ENCODE assay signal across 16 cellular contexts in the genomic region with DNA sequence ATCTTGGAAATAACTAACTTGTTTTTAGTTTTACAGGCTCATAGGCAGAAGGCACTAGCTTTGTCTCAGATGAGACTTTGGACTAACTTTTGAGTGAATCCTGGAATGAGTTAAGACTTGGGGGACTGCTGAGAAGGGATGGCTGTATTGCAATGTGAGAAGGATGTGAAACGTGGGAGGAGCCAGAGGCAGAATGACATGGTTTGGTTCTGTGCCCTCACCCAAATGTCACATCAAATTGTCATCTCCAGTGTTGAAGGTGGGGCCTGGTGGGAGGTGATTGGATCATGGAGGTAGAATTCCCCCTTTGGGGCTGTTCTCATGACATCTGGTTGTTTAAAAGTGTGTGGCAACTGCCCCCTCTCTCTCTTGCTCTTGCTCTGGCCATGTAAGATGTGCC. TPM values are rescaled to one million over a fixed set of nuclear protein-coding genes. Genes with fewer than 3 reads are reported as not detected.
DNase-seq lines count a peak whose midpoint lies in the region; ATAC-seq, FAIRE-seq and TF ChIP-seq lines count a peak whose summit lies in the region.
"Had no signal": no experiment of that assay in that cellular context is flagged by ENCODE, and none has a peak within 500 bp of the region (broad histone marks: within the 10 kb centered on the region; RNA-seq: fewer than 3 reads in every experiment).

No MANE protein-coding gene starts in this region.

- no peaks in the 10 kb centered on the region for H3K9me3 ChIP-seq in GM12878 (replicated peaks; ENCODE audit: control insufficient read depth, insufficient read depth, low read length)
- H3K9me3 ChIP-seq in mammary epithelial cell (replicated peaks; ENCODE audit: insufficient read depth, low read length) = no peaks in the 10 kb centered on the region
- H3K9me3 ChIP-seq: ascending aorta, Peyer's patch had no signal

- TF ChIP-seq POLR2A in GM12892 (IDR thresholded peaks at IDR 0.05; ENCODE audit: low read depth, low read length) (no peak), GM12878 (IDR thresholded peaks at IDR 0.05; ENCODE audit: low read depth, low read length) (no peak)

- TF ChIP-seq RAD21 in GM12878 (IDR thresholded peaks at IDR 0.05; ENCODE audit: insufficient read depth, low read depth, low read length) = no peak

- H3K4me3 ChIP-seq in GM12878 (no peak overlapping the region), mammary epithelial cell (replicated peaks in 1 of 3; ENCODE audit: insufficient read depth in 1 of 3, low read depth in 2 of 3, low read length in 3 of 3) (no peak overlapping the region)
- H3K4me3 ChIP-seq: ascending aorta, coronary artery, Peyer's patch had no signal

- ATAC-seq in GM19372 (IDR thresholded peaks at IDR 0.05; ENCODE audit: low read depth, unreplicated experiment) (peak; percentile 20), HG02798 (IDR thresholded peaks at IDR 0.05; ENCODE audit: poor library complexity, unreplicated experiment) (peak; percentile 31), GM12878 (peak; percentile 72), HG03460 (IDR thresholded peaks at IDR 0.05; ENCODE audit: unreplicated experiment) (no peak)

- 0% methylated on average over 1 of the region's 1 CpG for WGBS in GM12878 (ENCODE audit: insufficient coverage, insufficient replicate concordance, low lambda C conversion rate, missing lambda C conversion rate)
- 17% methylated on average over 1 of the region's 1 CpG for WGBS in mammary epithelial cell (ENCODE audit: low coverage, missing lambda C conversion rate)

- H3K4me1 ChIP-seq in GM12878 (ENCODE audit: control insufficient read depth, insufficient read depth, low read length) (peaks cover 46% of the 10 kb centered on the region), mammary epithelial cell (ENCODE audit: insufficient read depth, low read length) (no peaks in the 10 kb centered on the region)
- H3K4me1 ChIP-seq: ascending aorta had no signal

- BruUV-seq in GM12878 (replicated peaks; lab: Mats Ljungman, UMichigan) = no TSS peak
- no TSS peak for BruUV-seq in mammary epithelial cell (replicated peaks; lab: Mats Ljungman, UMichigan)

- POLR2A ChIA-PET in GM12878 (lab: Charles Lee) = interaction anchor here (0.7 to 1.7 kb wide), 7 partner anchors 8 to 52 kb away, joined by 3 to 7 read pairs (median 4); a partner anchor contains a TSS

- H2AFZ ChIP-seq in GM12878 (ENCODE audit: control insufficient read depth, low read depth, low read length) (no peak overlapping the region), mammary epithelial cell (ENCODE audit: low read depth, low read length) (no peak overlapping the region)

- CTCF ChIA-PET in GM12878 (lab: Yijun Ruan, JAX) (interaction anchor here (0.5 to 2.1 kb wide), 12 partner anchors 17 to 78 kb away, joined by 3 to 11 read pairs (median 4); a partner anchor contains a TSS), mammary epithelial cell (lab: Charles Lee; ENCODE audit: low non-redundant PET) (no interaction called here)

- H3K4me2 ChIP-seq in GM12878 (ENCODE audit: control insufficient read depth, insufficient read depth) (peak overlapping the region; percentile 40), mammary epithelial cell (ENCODE audit: insufficient read depth, low read depth, low read length) (no peak overlapping the region)

- dilution Hi-C loops in mammary epithelial cell (cut with HindIII; ENCODE audit: low sequenced_read_pairs) = no loop called here

- H3K79me2 ChIP-seq in GM12878 (ENCODE audit: control insufficient read depth, insufficient read depth, low read length) = no peaks in the 10 kb centered on the region
- H3K79me2 ChIP-seq in mammary epithelial cell (ENCODE audit: insufficient read depth, low read length) = no peaks in the 10 kb centered on the region

- RAD21 ChIA-PET in GM12878 (lab: Charles Lee; ENCODE audit: unreplicated experiment) = interaction anchor here (0.6 to 2.3 kb wide), 13 partner anchors 10 to 69 kb away, joined by 3 to 15 read pairs (median 6); no protein-coding TSS in a partner anchor

- no peak for TF ChIP-seq EP300 in GM12878 (IDR thresholded peaks at IDR 0.05; ENCODE audit: borderline replicate concordance in 1 of 2, control insufficient read depth in 1 of 2, low read depth in 2 of 2, low read length in 2 of 2)

- SMC1A ChIA-PET in GM12878 (lab: Charles Lee; ENCODE audit: uncharacterized antibody, unreplicated experiment) = interaction anchor here (0.7 to 5.0 kb wide), 23 partner anchors 10 to 63 kb away, joined by 3 to 32 read pairs (median 8); a partner anchor contains a TSS

- intact Hi-C loops in GM12878 (cut with micrococcal nuclease; ENCODE audit: unreplicated experiment) (no loop called here), mammary epithelial cell (cut with micrococcal nuclease) (no loop called here)

- no peaks in the 10 kb centered on the region for H4K20me1 ChIP-seq in GM12878 (ENCODE audit: control insufficient read depth, insufficient read depth)
- no peaks in the 10 kb centered on the region for H4K20me1 ChIP-seq in mammary epithelial cell (ENCODE audit: insufficient read depth, low read length)

- H3K27me3 ChIP-seq in GM12878 (replicated peaks in 1 of 2; ENCODE audit: control insufficient read depth in 2 of 2, insufficient read depth in 2 of 2, low read length in 1 of 2) (no peaks in the 10 kb centered on the region), mammary epithelial cell (ENCODE audit: insufficient read depth, low read length) (no peaks in the 10 kb centered on the region)
- H3K27me3 ChIP-seq: ascending aorta, Peyer's patch had no signal

- peak; percentile 88 for FAIRE-seq in GM12892 (lab: Jason Lieb, UNC)
- FAIRE-seq in GM12878 (lab: Jason Lieb, UNC) = no peak

- H3K9ac ChIP-seq in GM12878 (ENCODE audit: control insufficient read depth, insufficient read depth, low read length) (no peak overlapping the region), mammary epithelial cell (ENCODE audit: insufficient read depth, low read length) (no peak overlapping the region)

- H3K27ac ChIP-seq in GM12878 (ENCODE audit: control insufficient read depth, insufficient read depth) (peak overlapping the region; percentile 55), mammary epithelial cell (ENCODE audit: insufficient read depth, low read depth, low read length) (no peak overlapping the region)
- H3K27ac ChIP-seq: ascending aorta, coronary artery, WERI-Rb-1 had no signal

- H3K36me3 ChIP-seq in GM12878 (ENCODE audit: control insufficient read depth in 2 of 2, insufficient read depth in 2 of 2, low read length in 1 of 2) = no peaks in the 10 kb centered on the region
- H3K36me3 ChIP-seq in mammary epithelial cell (ENCODE audit: insufficient read depth, low read length) = no peaks in the 10 kb centered on the region
- H3K36me3 ChIP-seq: ascending aorta, Peyer's patch, WERI-Rb-1 had no signal

- DNase-seq in GM12892 (ENCODE audit: insufficient read length) = no peak
- peak; percentile 52 for DNase-seq in GM12878 (ENCODE audit: low read depth, low spot score)
- DNase-seq in GOT3 (lab: John Stamatoyannopoulos, UW) = no peak
- no peak for DNase-seq in mammary epithelial cell
- DNase-seq in cerebellar nuclear complex (lab: John Stamatoyannopoulos, UW) = no peak
- DNase-seq: activated gamma-delta T cell, HFFc6, NCI-H1930, NCI-H524 treated with DMSO at 0.1 percent for 48 hours, Peyer's patch, WERI-Rb-1 had no signal

- TF ChIP-seq CTCF in GM12878 (IDR thresholded peaks at IDR 0.05 in 2 of 3, conservative IDR thresholded peaks at IDR 0.05 in 1 of 3; ENCODE audit: control insufficient read depth in 2 of 3, extremely low read depth in 1 of 3, insufficient read depth in 1 of 3, low read depth in 3 of 3, low read length in 3 of 3) (no peak), mammary epithelial cell (conservative IDR thresholded peaks at IDR 0.05 in 1 of 2, IDR thresholded peaks at IDR 0.05 in 1 of 2; ENCODE audit: extremely low read depth in 1 of 2, insufficient read depth in 1 of 2, low read depth in 1 of 2, low read length in 2 of 2) (no peak)

- in situ Hi-C loops in GM12878 (cut with MboI) = no loop called here
- in situ Hi-C loops in mammary epithelial cell (cut with MboI; ENCODE audit: low sequenced_read_pairs in 2 of 2) = no loop called here

RNA-seq across cellular contexts. Expression of a gene that starts 28.8 kb away (rescaled TPM):
- polyA plus RNA-seq in GM12892 (2012; ENCODE audit: missing spikeins) = 42.6 TPM
- 191 and 209 TPM in 2 replicates for total RNA-seq in GM12878 (2013; cell fraction: nucleolus; rRNA removed)
- total RNA-seq in GM12878 (2014; rRNA removed) = 112 and 126 TPM in 2 replicates
- total RNA-seq in GM12878 (2014; rRNA removed; fragmentation: Illumina TruSeq; extraction: Trizol) = 117 and 123 TPM in 2 replicates
- total RNA-seq in GM12878 (2021) = 144 and 150 TPM in 2 replicates
- 21.4 TPM for polyA plus RNA-seq in GM12878 (2011; ENCODE audit: low read depth)
- 132 and 180 TPM in 2 replicates for polyA plus RNA-seq in GM12878 (2011; rRNA removed)
- polyA plus RNA-seq in GM12878 (2011; cell fraction: cytosol; rRNA removed) = 60.1 and 71.2 TPM in 2 replicates
- polyA plus RNA-seq in GM12878 (2011; cell fraction: nucleus; rRNA removed) = 102 and 104 TPM in 2 replicates
- 32.8 and 42.2 TPM in 2 replicates for polyA plus RNA-seq in GM12878 (2012)
- polyA plus RNA-seq in GM12878 (2014; fragmentation: Illumina TruSeq; extraction: Trizol) = 137 and 148 TPM in 2 replicates
- 10 to 100 TPM; 46.7 to 61.5 TPM for polyA plus RNA-seq in GM12878 (2014; fragmentation: Nextera tagmentation; extraction: Ambion mirVana)
- 107 and 122 TPM in 2 replicates for polyA plus RNA-seq in GM12878 (2014; rRNA removed)
- 100 to 1,000 TPM; 127 to 130 TPM for polyA plus RNA-seq in GM12878 (2016; fragmentation: Nextera tagmentation; extraction: Ambion mirVana)
- polyA minus RNA-seq in GM12878 (2011; rRNA and poly(A)+ RNA removed) = 77.5 and 87.0 TPM in 2 replicates
- polyA minus RNA-seq in GM12878 (2011; cell fraction: cytosol; rRNA and poly(A)+ RNA removed) = 47.4 and 57.9 TPM in 2 replicates
- polyA minus RNA-seq in GM12878 (2011; cell fraction: nucleus; rRNA and poly(A)+ RNA removed) = 127 and 198 TPM in 2 replicates
- 10 to 100 TPM; 74.8 to 85.0 TPM for total RNA-seq in mammary epithelial cell
- polyA plus RNA-seq in mammary epithelial cell = 36.5 TPM
- polyA minus RNA-seq in mammary epithelial cell = 28.9 TPM

RNA-seq across cellular contexts. Expression of a gene that starts 29.9 kb away (rescaled TPM):
- polyA plus RNA-seq in GM12892 (2012; ENCODE audit: missing spikeins) = not detected
- 0.86 and 2.3 TPM in 2 replicates for total RNA-seq in GM12878 (2013; cell fraction: nucleolus; rRNA removed)
- 0.28 and 1.3 TPM in 2 replicates for total RNA-seq in GM12878 (2014; rRNA removed)
- 0.36 and 0.64 TPM in 2 replicates for total RNA-seq in GM12878 (2014; rRNA removed; fragmentation: Illumina TruSeq; extraction: Trizol)
- 0.28 and 0.29 TPM in 2 replicates for total RNA-seq in GM12878 (2021)
- polyA plus RNA-seq in GM12878 (2011; ENCODE audit: low read depth) = not detected
- polyA plus RNA-seq in GM12878 (2011; rRNA removed) = 0.43 and 0.66 TPM in 2 replicates
- 0.23 and 0.49 TPM in 2 replicates for polyA plus RNA-seq in GM12878 (2011; cell fraction: cytosol; rRNA removed)
- 0.22 and 0.35 TPM in 2 replicates for polyA plus RNA-seq in GM12878 (2011; cell fraction: nucleus; rRNA removed)
- 0.32 TPM in 1 of 2 replicates, not detected in the other for polyA plus RNA-seq in GM12878 (2012)
- 0.33 and 0.53 TPM in 2 replicates for polyA plus RNA-seq in GM12878 (2014; fragmentation: Illumina TruSeq; extraction: Trizol)
- polyA plus RNA-seq in GM12878 (2014; fragmentation: Nextera tagmentation; extraction: Ambion mirVana) = under 1 TPM; 0.15 to 0.45 TPM
- 0.70 and 0.72 TPM in 2 replicates for polyA plus RNA-seq in GM12878 (2014; rRNA removed)
- polyA plus RNA-seq in GM12878 (2016; fragmentation: Nextera tagmentation; extraction: Ambion mirVana) = under 1 TPM; 0.45 to 0.48 TPM
- 1.5 and 1.8 TPM in 2 replicates for polyA minus RNA-seq in GM12878 (2011; rRNA and poly(A)+ RNA removed)
- not detected in 2 replicates for polyA minus RNA-seq in GM12878 (2011; cell fraction: cytosol; rRNA and poly(A)+ RNA removed)
- 2.4 and 3.5 TPM in 2 replicates for polyA minus RNA-seq in GM12878 (2011; cell fraction: nucleus; rRNA and poly(A)+ RNA removed)
- under 1 TPM in 1 of 2 donors, not detected in 1; 0.42 TPM for total RNA-seq in mammary epithelial cell
- 0.05 TPM for polyA plus RNA-seq in mammary epithelial cell
- polyA minus RNA-seq in mammary epithelial cell = not detected
